Comparison of ENCODE assay signal across 1 cellular context in the genomic region with DNA sequence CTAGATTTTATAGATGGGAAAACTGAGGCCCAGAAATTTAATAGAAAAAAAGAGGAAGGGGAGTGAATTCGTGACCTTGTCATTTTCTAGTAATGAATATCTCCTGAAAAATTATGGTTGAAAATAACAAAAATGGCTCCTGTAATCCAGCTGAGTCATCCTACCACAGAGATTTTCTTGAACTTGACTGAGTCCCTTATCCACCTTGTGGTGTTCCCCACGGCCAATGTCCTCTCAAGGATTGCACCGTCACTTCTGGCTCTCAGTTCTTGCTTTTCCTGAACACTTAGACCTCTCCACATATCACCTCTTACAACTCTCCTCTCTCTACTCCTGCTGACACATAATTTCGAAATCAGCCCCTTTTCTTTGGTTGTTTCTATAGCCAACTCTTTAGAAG.
A peak's percentile ranks its signal among the peaks of the same experiment; 100 is the strongest.
TF ChIP-seq lines count a peak whose summit lies in the region.

No MANE protein-coding gene starts in this region.

TF ChIP-seq in H1, 55 proteins besides CTCF, POLR2A, EP300 and RAD21:
- TF ChIP-seq MAFK (IDR thresholded peaks at IDR 0.05; ENCODE audit: low read depth, low read length) (peak; percentile 51; the same call in 1 of the 2 replicates), ASH2L (IDR thresholded peaks at IDR 0.05; ENCODE audit: low read length) (no peak), BACH1 (IDR thresholded peaks at IDR 0.05; ENCODE audit: low read length) (peak; percentile 48; the same call in 1 of the 2 replicates)
TF ChIP-seq in H1: peak in this region for 2.
